ENCODE assay signal across 8 cellular contexts in genomic region chr16:71467810-71468209, GRCh38. TPM values are rescaled to one million over a fixed set of nuclear protein-coding genes. Genes with fewer than 3 reads are reported as not detected.
DNase-seq lines count a peak whose midpoint lies in the region; ATAC-seq and TF ChIP-seq lines count a peak whose summit lies in the region.

No MANE protein-coding gene starts in this region.

- CTCF ChIA-PET in activated CD4-positive, alpha-beta T cell treated with anti-CD3 and anti-CD28 coated beads, Interleukin-2, amount 10 ng/mL, durations not matched to agents 7 days and 5 days (lab: Charles Lee): interaction anchor here (1.1 kb wide), 1 partner anchor 14 kb away, joined by 3 read pairs; no protein-coding TSS in a partner anchor

- no peaks in the 10 kb centered on the region for H3K27me3 ChIP-seq in dorsolateral prefrontal cortex

- TF ChIP-seq CTCF in foreskin fibroblast (IDR thresholded peaks at IDR 0.05; ENCODE audit: low read depth, low read length) (no peak), dorsolateral prefrontal cortex (IDR thresholded peaks at IDR 0.05 in 54 of 56, conservative IDR thresholded peaks at IDR 0.05 in 2 of 56; ENCODE audit: low read depth in 1 of 56, partially characterized antibody in 56 of 56) (no peak)

- intact Hi-C loops in dorsolateral prefrontal cortex (cut with DNase I) (no loop called here), posterior vena cava (cut with DNase I) (no loop called here)

- H3K4me3 ChIP-seq in foreskin fibroblast (ENCODE audit: low read depth in 1 of 2, low read length in 2 of 2): no peak overlapping the region
- H3K4me3 ChIP-seq in dorsolateral prefrontal cortex: no peak overlapping the region

- DNase-seq in T-helper 2 cell: peak in 3 of 5 experiments; percentile 3 to 44 (median 41)
- no peak for DNase-seq in T-helper 2 cell treated with Interferon-gamma antibody and Interleukin-4, amounts not matched to agents 5 μg/mL and 100 μg/mL, for 36 hours (ENCODE audit: low spot score)
- DNase-seq in activated CD4-positive, alpha-beta T cell treated with anti-CD3 and anti-CD28 coated beads, Interleukin-2, amount 10 ng/mL, durations not matched to agents 7 days and 5 days: peak; percentile 62
- peak; percentile 16 to 65 for DNase-seq in foreskin fibroblast
- peak; percentile 1 for DNase-seq in stimulated activated CD8-positive, alpha-beta memory T cell treated with anti-CD3 and anti-CD28 coated beads, Interleukin-4, amount 100 ng/mL, for 24 hours (ENCODE audit: low read depth)
- no peak for DNase-seq in dorsolateral prefrontal cortex
- DNase-seq in posterior vena cava (ENCODE audit: low spot score): no peak

- no peak for ATAC-seq in HG03280 (IDR thresholded peaks at IDR 0.05; ENCODE audit: unreplicated experiment)

- no peaks in the 10 kb centered on the region for H3K27me3 Mint-ChIP-seq in T-helper 2 cell treated with Interferon-gamma antibody and Interleukin-4, amounts not matched to agents 5 μg/mL and 100 μg/mL, for 36 hours (ENCODE audit: low read depth)
- H3K27me3 Mint-ChIP-seq in activated CD4-positive, alpha-beta T cell treated with anti-CD3 and anti-CD28 coated beads, Interleukin-2, amount 10 ng/mL, durations not matched to agents 7 days and 5 days: no peaks in the 10 kb centered on the region

- no peak overlapping the region for H3K27ac ChIP-seq in dorsolateral prefrontal cortex

- H3K36me3 Mint-ChIP-seq in T-helper 2 cell treated with Interferon-gamma antibody and Interleukin-4, amounts not matched to agents 5 μg/mL and 100 μg/mL, for 36 hours (ENCODE audit: low read depth): no peaks in the 10 kb centered on the region
- no peaks in the 10 kb centered on the region for H3K36me3 Mint-ChIP-seq in activated CD4-positive, alpha-beta T cell treated with anti-CD3 and anti-CD28 coated beads, Interleukin-2, amount 10 ng/mL, durations not matched to agents 7 days and 5 days (ENCODE audit: low read depth)

- H3K4me1 Mint-ChIP-seq in T-helper 2 cell treated with Interferon-gamma antibody and Interleukin-4, amounts not matched to agents 5 μg/mL and 100 μg/mL, for 36 hours (ENCODE audit: low read depth): no peaks in the 10 kb centered on the region
- peaks cover 4% of the 10 kb centered on the region for H3K4me1 Mint-ChIP-seq in activated CD4-positive, alpha-beta T cell treated with anti-CD3 and anti-CD28 coated beads, Interleukin-2, amount 10 ng/mL, durations not matched to agents 7 days and 5 days

- no peaks in the 10 kb centered on the region for H3K9me3 Mint-ChIP-seq in T-helper 2 cell treated with Interferon-gamma antibody and Interleukin-4, amounts not matched to agents 5 μg/mL and 100 μg/mL, for 36 hours
- H3K9me3 Mint-ChIP-seq in activated CD4-positive, alpha-beta T cell treated with anti-CD3 and anti-CD28 coated beads, Interleukin-2, amount 10 ng/mL, durations not matched to agents 7 days and 5 days: no peaks in the 10 kb centered on the region

- no peak overlapping the region for H3K4me3 Mint-ChIP-seq in T-helper 2 cell treated with Interferon-gamma antibody and Interleukin-4, amounts not matched to agents 5 μg/mL and 100 μg/mL, for 36 hours
- H3K4me3 Mint-ChIP-seq in activated CD4-positive, alpha-beta T cell treated with anti-CD3 and anti-CD28 coated beads, Interleukin-2, amount 10 ng/mL, durations not matched to agents 7 days and 5 days: no peak overlapping the region

- H3K27ac Mint-ChIP-seq in T-helper 2 cell treated with Interferon-gamma antibody and Interleukin-4, amounts not matched to agents 5 μg/mL and 100 μg/mL, for 36 hours: no peak overlapping the region
- H3K27ac Mint-ChIP-seq in activated CD4-positive, alpha-beta T cell treated with anti-CD3 and anti-CD28 coated beads, Interleukin-2, amount 10 ng/mL, durations not matched to agents 7 days and 5 days: no peak overlapping the region

- POLR2A ChIA-PET in activated CD4-positive, alpha-beta T cell treated with anti-CD3 and anti-CD28 coated beads, Interleukin-2, amount 10 ng/mL, durations not matched to agents 7 days and 5 days (lab: Charles Lee): no interaction called here

RNA-seq across cellular contexts. Expression of gene ZNF23, which starts 5.8 kb away (rescaled TPM):
- 1 to 10 TPM; 7.0 to 7.1 TPM for total RNA-seq in activated CD4-positive, alpha-beta T cell treated with anti-CD3 and anti-CD28 coated beads, Interleukin-2, amount 10 ng/mL, durations not matched to agents 7 days and 5 days
- total RNA-seq in dorsolateral prefrontal cortex: 10 to 100 TPM in 119 of 120 experiments, 1 to 10 TPM in 1; 9.3 to 23.1 (median 15.7) TPM
- 10 to 100 TPM in 1 of 2 donors, 1 to 10 TPM in 1; 10.0 to 10.5 TPM for total RNA-seq in posterior vena cava

RNA-seq across cellular contexts. Expression of gene ZNF19, which starts 21.3 kb away (rescaled TPM):
- 1 to 10 TPM; 2.1 to 3.2 TPM for total RNA-seq in activated CD4-positive, alpha-beta T cell treated with anti-CD3 and anti-CD28 coated beads, Interleukin-2, amount 10 ng/mL, durations not matched to agents 7 days and 5 days
- total RNA-seq in dorsolateral prefrontal cortex: 10 to 100 TPM in 26 of 120 experiments, 1 to 10 TPM in 94; 2.2 to 13.2 (median 8.1) TPM
- 1 to 10 TPM; 3.6 to 4.2 TPM for total RNA-seq in posterior vena cava

RNA-seq across cellular contexts. Expression of gene TLE7, which starts 26.0 kb away (rescaled TPM):
- not detected for total RNA-seq in activated CD4-positive, alpha-beta T cell treated with anti-CD3 and anti-CD28 coated beads, Interleukin-2, amount 10 ng/mL, durations not matched to agents 7 days and 5 days
- total RNA-seq in dorsolateral prefrontal cortex (not detected), posterior vena cava (not detected)

RNA-seq across cellular contexts. Expression of gene CHST4, which starts 58.4 kb away (rescaled TPM):
- total RNA-seq in activated CD4-positive, alpha-beta T cell treated with anti-CD3 and anti-CD28 coated beads, Interleukin-2, amount 10 ng/mL, durations not matched to agents 7 days and 5 days: not detected
- 1 to 10 TPM in 1 of 120 experiments, under 1 TPM in 67, not detected in 52; 0.16 to 1.2 (median 0.44) TPM for total RNA-seq in dorsolateral prefrontal cortex
- not detected for total RNA-seq in posterior vena cava

Comparison
In these comparisons a context has a peak if more than half of its experiments do, and no peak if none do; other contexts are left out.
1. DNase-seq: peak in T-helper 2 cell (3 of 5), activated CD4-positive, alpha-beta T cell treated with anti-CD3 and anti-CD28 coated beads, Interleukin-2, amount 10 ng/mL, durations not matched to agents 7 days and 5 days (single experiment), foreskin fibroblast (2 of 2) and stimulated activated CD8-positive, alpha-beta memory T cell treated with anti-CD3 and anti-CD28 coated beads, Interleukin-4, amount 100 ng/mL, for 24 hours (single experiment); none in T-helper 2 cell treated with Interferon-gamma antibody and Interleukin-4, amounts not matched to agents 5 μg/mL and 100 μg/mL, for 36 hours (single experiment), dorsolateral prefrontal cortex (0 of 10) and posterior vena cava (single experiment).